Comparison of ENCODE assay signal across 8 cellular contexts in genomic region chr11:60913793-60914619, GRCh38. TPM values are rescaled to one million over a fixed set of nuclear protein-coding genes. Genes with fewer than 3 reads are reported as not detected.
DNase-seq lines count a peak whose midpoint lies in the region; ATAC-seq and TF ChIP-seq lines count a peak whose summit lies in the region.

TSS of gene TMEM109 (plus strand) at chr11:60914158. CDS start at chr11:60919694, 5,536 bp downstream.

- peak within 1 kb of the TSS; percentile 100 for H3K4me3 Mint-ChIP-seq in glutamatergic neuron (ENCODE audit: unreplicated experiment)

- H3K27ac Mint-ChIP-seq in activated naive CD4-positive, alpha-beta T cell treated with anti-CD3 and anti-CD28 coated beads, Interleukin-2, amount 50 U/mL, for 72 hours = peak within 1 kb of the TSS; percentile 88 to 98
- H3K27ac Mint-ChIP-seq in glutamatergic neuron (ENCODE audit: unreplicated experiment) = peak within 1 kb of the TSS; percentile 84

- H3K9me3 Mint-ChIP-seq in activated naive CD4-positive, alpha-beta T cell treated with anti-CD3 and anti-CD28 coated beads, Interleukin-2, amount 50 U/mL, for 72 hours = peaks cover 0 to 5% of the 10 kb centered on the region in 2 donors
- H3K9me3 Mint-ChIP-seq in glutamatergic neuron (ENCODE audit: unreplicated experiment) = peaks cover 14% of the 10 kb centered on the region

- peaks cover 8% of the 10 kb centered on the region for H3K4me1 Mint-ChIP-seq in glutamatergic neuron (ENCODE audit: low read depth, unreplicated experiment)

- ATAC-seq in HG02588 (IDR thresholded peaks at IDR 0.05; ENCODE audit: unreplicated experiment) (peak; percentile 43), omental fat pad (ENCODE audit: low FRiP score) (peak; percentile 78)
- ATAC-seq in activated naive CD4-positive, alpha-beta T cell treated with anti-CD3 and anti-CD28 coated beads, Interleukin-2, amount 50 U/mL, for 72 hours = peak; percentile 53 to 80

- no peak for TF ChIP-seq CTCF in glutamatergic neuron (IDR thresholded peaks at IDR 0.05; ENCODE audit: partially characterized antibody, unreplicated experiment)
- TF ChIP-seq CTCF in omental fat pad (IDR thresholded peaks at IDR 0.05) = no peak

- peak within 1 kb of the TSS; percentile 92 for H3K27ac ChIP-seq in temporal lobe (ENCODE audit: low read depth, low read length)

- H3K36me3 Mint-ChIP-seq in activated naive CD4-positive, alpha-beta T cell treated with anti-CD3 and anti-CD28 coated beads, Interleukin-2, amount 50 U/mL, for 72 hours = peaks cover 9 to 20% of the 10 kb centered on the region in 2 donors
- H3K36me3 Mint-ChIP-seq in glutamatergic neuron (ENCODE audit: unreplicated experiment) = peaks cover 5% of the 10 kb centered on the region

- peaks cover 9% of the 10 kb centered on the region for H3K27me3 Mint-ChIP-seq in glutamatergic neuron (ENCODE audit: unreplicated experiment)

- DNase-seq in GM04504 (ENCODE audit: low read depth) (peak; percentile 74), NCI-H1105 (lab: John Stamatoyannopoulos, UW) (peak; percentile 90), SKM-1 (lab: John Stamatoyannopoulos, UW; ENCODE audit: unreplicated experiment) (peak; percentile 83), glutamatergic neuron (peak; percentile 90), omental fat pad (ENCODE audit: low spot score) (peak; percentile 60)
- peak; percentile 86 to 88 for DNase-seq in activated naive CD4-positive, alpha-beta T cell treated with anti-CD3 and anti-CD28 coated beads, Interleukin-2, amount 50 U/mL, for 72 hours (ENCODE audit: low spot score in 2 of 2)

RNA-seq across cellular contexts. Expression of gene TMEM109, which starts in this region (rescaled TPM):
- total RNA-seq in activated naive CD4-positive, alpha-beta T cell treated with anti-CD3 and anti-CD28 coated beads, Interleukin-2, amount 50 U/mL, for 72 hours = 10 to 100 TPM; 31.9 to 95.1 TPM
- total RNA-seq in glutamatergic neuron (ENCODE audit: unreplicated experiment) (4.0 TPM), omental fat pad (100 to 1,000 TPM in 1 of 4 donors, 10 to 100 TPM in 3; 79.6 to 150 (median 88.7) TPM), temporal lobe (9.1 TPM)

Comparison
In these comparisons a context has a peak if more than half of its experiments do, and no peak if none do; other contexts are left out.
1. Peak in every context shown above with its lines: DNase-seq, ATAC-seq and H3K27ac ChIP-seq.